Comparison of ENCODE assay signal across 8 cellular contexts in genomic region chr1:178724734-178725602, GRCh38. TPM values are rescaled to one million over a fixed set of nuclear protein-coding genes. Genes with fewer than 3 reads are reported as not detected.
A peak's percentile ranks its signal among the peaks of the same experiment; 100 is the strongest.
DNase-seq lines count a peak whose midpoint lies in the region; ATAC-seq and TF ChIP-seq lines count a peak whose summit lies in the region.

Gene RALGPS2 (plus strand): TSS chr1:178725244. CDS start chr1:178776765, 51,521 bp downstream.

- H3K4me3 ChIP-seq in Peyer's patch (peak within 1 kb of the TSS; percentile 85 to 97 (median 90)), fibroblast of pulmonary artery (replicated peaks; ENCODE audit: low read depth, low read length) (peak within 1 kb of the TSS; percentile 75), stomach smooth muscle (ENCODE audit: low read length in 2 of 2) (peak within 1 kb of the TSS; percentile 73 to 75)

- H3K4me1 ChIP-seq in Peyer's patch (peaks cover 0 to 5% (median 0%) of the 10 kb centered on the region in 4 donors), stomach smooth muscle (ENCODE audit: control insufficient read depth, insufficient read depth, low read length) (peaks cover 2% of the 10 kb centered on the region)

- H3K36me3 ChIP-seq in Peyer's patch: no peaks in the 10 kb centered on the region
- H3K36me3 ChIP-seq in stomach smooth muscle (ENCODE audit: control insufficient read depth in 2 of 2, insufficient read depth in 2 of 2, low read length in 2 of 2): no peaks in the 10 kb centered on the region

- ATAC-seq in GM19468 (IDR thresholded peaks at IDR 0.05; ENCODE audit: extremely low read depth, unreplicated experiment): peak; percentile 66

- TF ChIP-seq POLR2A in Peyer's patch (IDR thresholded peaks at IDR 0.05): peak; percentile 65

- peaks cover 7% of the 10 kb centered on the region for H3K36me3 Mint-ChIP-seq in nephron (ENCODE audit: low read depth)

- H3K4me1 Mint-ChIP-seq in nephron: peaks cover 32% of the 10 kb centered on the region

- H3K27ac Mint-ChIP-seq in nephron: peak within 1 kb of the TSS; percentile 84 to 94 (median 90)

- H3K9me3 ChIP-seq in Peyer's patch (no peaks in the 10 kb centered on the region), stomach smooth muscle (ENCODE audit: control insufficient read depth in 2 of 2, low read length in 2 of 2) (no peaks in the 10 kb centered on the region)

- H3K4me3 Mint-ChIP-seq in nephron: peak within 1 kb of the TSS; percentile 83 to 93 (median 90)

- H3K9me3 Mint-ChIP-seq in nephron: no peaks in the 10 kb centered on the region

- no peaks in the 10 kb centered on the region for H3K27me3 ChIP-seq in Peyer's patch
- H3K27me3 ChIP-seq in stomach smooth muscle (ENCODE audit: control insufficient read depth in 1 of 2, insufficient read depth in 2 of 2, low read length in 2 of 2): peaks cover 0 to 5% of the 10 kb centered on the region in 2 donors

- DNase-seq in COR-L47 (lab: John Stamatoyannopoulos, UW) (peak; percentile 77), HT-29 (ENCODE audit: low spot score) (peak; percentile 81), Peyer's patch (peak; percentile 73 to 88 (median 88)), fibroblast of pulmonary artery (ENCODE audit: low read depth) (peak; percentile 66)
- DNase-seq in activated effector memory CD4-positive, alpha-beta T cell treated with Interleukin-2 at 50 U/mL for 16 hours: peak; percentile 38

- H3K27me3 Mint-ChIP-seq in nephron (ENCODE audit: low read depth): no peaks in the 10 kb centered on the region

- TF ChIP-seq CTCF in Peyer's patch (IDR thresholded peaks at IDR 0.05) (peak in 1 of 6 experiments; percentile 12), fibroblast of pulmonary artery (IDR thresholded peaks at IDR 0.05; ENCODE audit: low read length, missing control alignments) (no peak), nephron (IDR thresholded peaks at IDR 0.05; ENCODE audit: unreplicated experiment in 3 of 3) (no peak)

- H3K9ac ChIP-seq in stomach smooth muscle (ENCODE audit: low read length in 2 of 2): peak within 1 kb of the TSS; percentile 37 to 61

- H3K27ac ChIP-seq in Peyer's patch: peak within 1 kb of the TSS; percentile 92 to 99 (median 94)
- no peak within 1 kb of the TSS for H3K27ac ChIP-seq in stomach smooth muscle (ENCODE audit: low read length)

RNA-seq across cellular contexts. Expression of gene RALGPS2, which starts in this region (rescaled TPM):
- total RNA-seq in HT-29 (2014; rRNA removed; shearing (Covaris generic)): 11.3 and 11.6 TPM in 2 replicates
- 100 to 1,000 TPM in 1 of 4 donors, 10 to 100 TPM in 3; 25.8 to 102 (median 40.6) TPM for total RNA-seq in Peyer's patch

Comparison
In these comparisons a context has a peak if more than half of its experiments do, and no peak if none do; other contexts are left out.
1. DNase-seq: peak in every context shown above with its lines; median percentile 88 in Peyer's patch; 81 in HT-29; 77 in COR-L47; 66 in fibroblast of pulmonary artery; 38 in activated effector memory CD4-positive, alpha-beta T cell treated with Interleukin-2 at 50 U/mL for 16 hours.